ENCODE assay signal across 14 cellular contexts in the genomic region with DNA sequence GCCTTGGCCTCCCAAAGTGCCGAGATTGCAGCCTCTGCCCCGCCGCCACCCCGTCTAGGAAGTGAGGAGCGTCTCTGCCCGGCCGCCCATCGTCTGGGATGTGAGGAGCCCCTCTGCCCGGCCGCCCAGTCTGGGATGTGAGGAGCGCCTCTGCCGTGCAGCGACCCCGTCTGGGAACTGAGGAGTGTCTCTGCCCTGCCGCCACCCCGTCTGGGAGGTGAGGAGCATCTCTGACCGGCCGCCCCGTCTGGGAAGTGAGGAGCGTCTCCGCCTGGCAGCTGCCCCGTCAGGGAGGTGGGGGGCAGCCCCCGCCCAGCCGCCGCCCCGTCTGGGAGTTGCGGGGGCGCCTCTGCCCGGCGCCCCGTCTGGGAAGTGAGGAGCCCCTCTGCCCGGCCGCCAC. TPM values are rescaled to one million over a fixed set of nuclear protein-coding genes. Genes with fewer than 3 reads are reported as not detected.
"Had no signal": no experiment of that assay in that cellular context is flagged by ENCODE, and none has a peak within 500 bp of the region (broad histone marks: within the 10 kb centered on the region; RNA-seq: fewer than 3 reads in every experiment).

No MANE protein-coding gene starts in this region.

RNA-seq across cellular contexts. Expression of a gene that starts 24.0 kb away (rescaled TPM):
- total RNA-seq: activated CD8-positive, alpha-beta memory T cell treated with anti-CD3 and anti-CD28 coated beads, Interleukin-2, amount 10 ng/mL, durations not matched to agents 7 days and 5 days; ascending aorta; bronchial epithelial cell; cardiac muscle cell; T-helper 2 cell treated with Interferon-gamma antibody and Interleukin-4, amounts not matched to agents 100 ng/mL and 5 ng/mL, for 36 hours; WTC11 had no signal
- polyA plus RNA-seq: adipose tissue, cardiac muscle cell had no signal

RNA-seq across cellular contexts. Expression of a gene that starts 44.0 kb away (rescaled TPM):
- total RNA-seq: activated CD4-positive, alpha-beta T cell treated with anti-CD3 and anti-CD28 coated beads for 36 hours; activated CD4-positive, alpha-beta T cell treated with anti-CD3 and anti-CD28 coated beads, Interleukin-2, amount 10 ng/mL, durations not matched to agents 7 days and 5 days; activated CD8-positive, alpha-beta memory T cell treated with anti-CD3 and anti-CD28 coated beads, Interleukin-2, amount 10 ng/mL, durations not matched to agents 7 days and 5 days; activated CD8-positive, alpha-beta T cell treated with anti-CD3 and anti-CD28 coated beads, Interleukin-2, amount 10 ng/mL, durations not matched to agents 7 days and 5 days; activated naive CD8-positive, alpha-beta T cell treated with anti-CD3 and anti-CD28 coated beads, Interleukin-2, amount 10 ng/mL, durations not matched to agents 7 days and 5 days; activated T-helper 2 cell treated with anti-CD3 and anti-CD28 coated beads, Interferon-gamma antibody, Interleukin-2, Interleukin-4, amounts not matched to agents 10 μg/mL and 5 μg/mL and 100 μg/mL, durations not matched to agents 14 hours and 24 hours and 36 hours; ascending aorta; bronchial epithelial cell; cardiac muscle cell; T-helper 1 cell treated with Interleukin-12 subunit alpha and Interleukin-12 subunit beta and Interleukin-4 antibody, amounts not matched to agents 30 ng/mL and 1 ng/mL, for 36 hours; T-helper 17 cell; T-helper 2 cell treated with Interferon-gamma antibody and Interleukin-4, amounts not matched to agents 100 ng/mL and 5 ng/mL, for 36 hours; WTC11 had no signal
- polyA plus RNA-seq: adipose tissue, cardiac muscle cell had no signal
